8 cellular contexts compared by ENCODE assay signal in genomic region chr12:31362115-31362758, GRCh38. TPM values are rescaled to one million over a fixed set of nuclear protein-coding genes. Genes with fewer than 3 reads are reported as not detected.
DNase-seq lines count a peak whose midpoint lies in the region; ATAC-seq and TF ChIP-seq lines count a peak whose summit lies in the region.

No MANE protein-coding gene starts in this region.

- TF ChIP-seq EP300 in sigmoid colon (IDR thresholded peaks at IDR 0.05): no peak

- intact Hi-C loops in tibial artery (cut with DNase I; ENCODE audit: low total_unique reads): no loop called here
- intact Hi-C loops in sigmoid colon (cut with DNase I): no loop called here

- H3K36me3 ChIP-seq in HUES48 (ENCODE audit: control insufficient read depth, insufficient read depth, low read length) (no peaks in the 10 kb centered on the region), iPS-20b (ENCODE audit: insufficient read depth, low read depth, low read length) (no peaks in the 10 kb centered on the region), tibial artery (no peaks in the 10 kb centered on the region), sigmoid colon (no peaks in the 10 kb centered on the region)

- H3K4me3 ChIP-seq in HUES48 (ENCODE audit: low read depth, low read length): peak overlapping the region; percentile 28; the same call in 1 of the 2 replicates
- peak overlapping the region; percentile 52 for H3K4me3 ChIP-seq in iPS-20b (ENCODE audit: low read length)
- no peak overlapping the region for H3K4me3 ChIP-seq in tibial artery
- no peak overlapping the region for H3K4me3 ChIP-seq in sigmoid colon

- peak; percentile 38 for ATAC-seq in GM21381 (IDR thresholded peaks at IDR 0.05; ENCODE audit: unreplicated experiment)

- TF ChIP-seq POLR2A in sigmoid colon (IDR thresholded peaks at IDR 0.05): no peak

- WGBS in sigmoid colon, 2 donors: 13 to 39% methylated on average over 13 of the region's 13 CpGs

- H3K27me3 ChIP-seq in HUES48 (ENCODE audit: control insufficient read depth, insufficient read depth, low read length): no peaks in the 10 kb centered on the region
- no peaks in the 10 kb centered on the region for H3K27me3 ChIP-seq in iPS-20b (ENCODE audit: insufficient read depth, low read length)
- no peaks in the 10 kb centered on the region for H3K27me3 ChIP-seq in tibial artery
- no peaks in the 10 kb centered on the region for H3K27me3 ChIP-seq in sigmoid colon

- H3K4me1 ChIP-seq in HUES48 (ENCODE audit: control insufficient read depth, insufficient read depth, low read length) (peaks cover 18% of the 10 kb centered on the region), iPS-20b (ENCODE audit: insufficient read depth, low read length) (peaks cover 21% of the 10 kb centered on the region), tibial artery (peaks cover 0 to 9% (median 0%) of the 10 kb centered on the region in 4 donors), sigmoid colon (no peaks in the 10 kb centered on the region)

- TF ChIP-seq CTCF in tibial artery (IDR thresholded peaks at IDR 0.05): no peak
- TF ChIP-seq CTCF in sigmoid colon (IDR thresholded peaks at IDR 0.05): no peak

- DNase-seq in DMS79 treated with DMSO at 0.1 percent for 48 hours (lab: John Stamatoyannopoulos, UW) (peak; percentile 94), SHP77 (lab: John Stamatoyannopoulos, UW) (peak; percentile 81 to 83), tibial artery (no peak), sigmoid colon (no peak)
- no peak for DNase-seq in effector CD4-positive, alpha-beta T cell

- H3K27ac ChIP-seq in HUES48 (ENCODE audit: low read depth, low read length) (peak overlapping the region; percentile 96), iPS-20b (ENCODE audit: low read length) (peak overlapping the region; percentile 90), tibial artery (no peak overlapping the region), sigmoid colon (no peak overlapping the region)

- H3K9me3 ChIP-seq in HUES48 (ENCODE audit: control insufficient read depth, insufficient read depth, low read length) (no peaks in the 10 kb centered on the region), iPS-20b (ENCODE audit: insufficient read depth, low read depth, low read length) (no peaks in the 10 kb centered on the region), tibial artery (no peaks in the 10 kb centered on the region), sigmoid colon (no peaks in the 10 kb centered on the region)

- H3K9ac ChIP-seq in HUES48 (ENCODE audit: low read depth, low read length): peak overlapping the region; percentile 65
- peak overlapping the region; percentile 81 for H3K9ac ChIP-seq in iPS-20b (ENCODE audit: low read depth, low read length)

RNA-seq across cellular contexts. Expression of gene SINHCAF, which starts 36.3 kb away (rescaled TPM):
- total RNA-seq in sigmoid colon: 10 to 100 TPM; 38.2 to 68.4 (median 51.8) TPM
- 10 to 100 TPM; 31.1 to 53.9 (median 51.7) TPM for polyA plus RNA-seq in sigmoid colon

Comparison
In these comparisons a context has a peak if more than half of its experiments do, and no peak if none do; other contexts are left out.
1. DNase-seq: peak in DMS79 treated with DMSO at 0.1 percent for 48 hours (single experiment) and SHP77 (2 of 2); none in effector CD4-positive, alpha-beta T cell (single experiment), tibial artery (0 of 2) and sigmoid colon (single experiment).
2. H3K27ac ChIP-seq: peak in HUES48 (single experiment) and iPS-20b (single experiment); none in tibial artery (0 of 2) and sigmoid colon (0 of 4).
3. H3K4me3 ChIP-seq: peak in HUES48 (single experiment) and iPS-20b (single experiment); none in tibial artery (0 of 2) and sigmoid colon (0 of 4).